In the genomic region with DNA sequence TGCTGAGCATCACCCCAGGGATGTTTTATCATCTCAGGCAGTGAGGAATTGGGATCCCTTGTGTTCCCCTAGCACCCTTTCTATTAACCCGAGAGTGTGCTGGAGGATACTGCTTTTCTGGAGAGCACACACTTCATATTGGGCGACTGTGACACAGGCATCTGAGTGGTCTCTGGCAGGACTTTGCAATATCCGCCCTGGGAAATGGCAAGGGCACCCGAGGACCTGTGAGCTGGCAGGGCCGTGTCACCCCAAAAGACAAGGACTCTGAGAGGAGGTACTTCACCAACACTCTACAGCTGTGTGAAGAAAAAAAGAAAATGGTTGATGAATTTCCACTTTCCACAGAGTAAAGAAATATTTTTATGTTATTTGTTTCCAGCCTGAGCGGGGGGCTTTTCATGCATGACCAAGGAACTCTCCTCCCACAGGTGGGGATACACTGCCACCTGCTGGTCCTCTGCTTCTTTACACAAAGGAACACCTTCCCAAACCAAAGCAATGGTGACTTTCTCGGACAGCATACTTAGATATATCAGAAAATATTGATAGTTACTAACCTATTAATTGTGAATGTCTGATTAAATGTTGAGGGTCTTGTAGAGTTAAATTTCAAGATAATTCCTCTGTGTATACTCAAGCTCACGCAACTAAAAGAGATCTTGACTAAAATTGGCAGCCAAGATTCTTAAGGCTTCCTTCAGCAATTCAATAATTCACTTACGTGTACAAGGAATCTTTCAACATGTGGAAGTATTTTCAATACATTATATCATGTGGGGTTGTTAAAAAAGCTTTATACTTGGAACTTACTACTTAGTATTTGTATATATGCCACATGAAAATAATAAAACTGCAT, we compare ENCODE assay signal across 8 cellular contexts.
DNase-seq lines count a peak whose midpoint lies in the region; ATAC-seq, FAIRE-seq and TF ChIP-seq lines count a peak whose summit lies in the region.

No MANE protein-coding gene starts in this region.

- no peak overlapping the region for H3K4me3 ChIP-seq in Loucy (ENCODE audit: low read length, poor library complexity, severe bottlenecking)
- no peak overlapping the region for H3K4me3 ChIP-seq in SU-DHL-6 (ENCODE audit: insufficient read depth, low read length, poor library complexity, severe bottlenecking)

- DNase-seq in DMS53 treated with DMSO at 0.1 percent for 48 hours (lab: John Stamatoyannopoulos, UW; ENCODE audit: unreplicated experiment) (peak; percentile 18), hypothalamus (lab: John Stamatoyannopoulos, UW) (peak in 34 of 51 donors; percentile 6 to 73 (median 38)), substantia nigra (lab: John Stamatoyannopoulos, UW) (peak in 31 of 49 donors; percentile 10 to 71 (median 33)), HTR-8/SVneo (ENCODE audit: insufficient read length, low spot score) (no peak)

- H3K27me3 ChIP-seq in Loucy (ENCODE audit: insufficient read depth, low read length, poor library complexity, severe bottlenecking) (no peaks in the 10 kb centered on the region), SU-DHL-6 (ENCODE audit: low read length) (no peaks in the 10 kb centered on the region)

- H3K9me2 ChIP-seq in Loucy (replicated peaks; ENCODE audit: low read depth, low read length), result no peaks in the 10 kb centered on the region
- no peaks in the 10 kb centered on the region for H3K9me2 ChIP-seq in SU-DHL-6 (replicated peaks; ENCODE audit: insufficient read depth, low read length)

- H3K4me2 ChIP-seq in Loucy (ENCODE audit: low read depth, low read length, poor library complexity, severe bottlenecking) (no peak overlapping the region), SU-DHL-6 (ENCODE audit: low read depth, low read length, poor library complexity, severe bottlenecking) (no peak overlapping the region)

- H3F3A ChIP-seq in Loucy (ENCODE audit: low read depth), result no peaks in the 10 kb centered on the region
- H3F3A ChIP-seq in SU-DHL-6 (ENCODE audit: insufficient read depth), result no peaks in the 10 kb centered on the region

- no peak for FAIRE-seq in HTR-8/SVneo (lab: Jason Lieb, UNC)

- ATAC-seq in GM19351 (IDR thresholded peaks at IDR 0.05; ENCODE audit: unreplicated experiment), result peak; percentile 40
- ATAC-seq in GM18873 (IDR thresholded peaks at IDR 0.05; ENCODE audit: low FRiP score, unreplicated experiment), result no peak

- H4K20me1 ChIP-seq in Loucy (ENCODE audit: insufficient read depth, low read length, poor library complexity, severe bottlenecking) (no peaks in the 10 kb centered on the region), SU-DHL-6 (ENCODE audit: low read depth, low read length) (no peaks in the 10 kb centered on the region)

- H3K79me2 ChIP-seq in Loucy (ENCODE audit: insufficient read depth, low read length) (no peaks in the 10 kb centered on the region), SU-DHL-6 (ENCODE audit: insufficient read depth, low read length) (no peaks in the 10 kb centered on the region)

- H3K27ac ChIP-seq in SU-DHL-6 (ENCODE audit: low read depth, low read length), result no peak overlapping the region
- H3K27ac ChIP-seq in substantia nigra (ENCODE audit: low read depth, low read length, poor library complexity, severe bottlenecking), result no peak overlapping the region

- TF ChIP-seq CTCF in Loucy (conservative IDR thresholded peaks at IDR 0.05; ENCODE audit: low read length) (peak; percentile 86), SU-DHL-6 (IDR thresholded peaks at IDR 0.05; ENCODE audit: insufficient read depth, low read length, poor library complexity, severe bottlenecking) (peak; percentile 61)

- H2AFZ ChIP-seq in Loucy (ENCODE audit: low read length), result no peak overlapping the region
- no peak overlapping the region for H2AFZ ChIP-seq in SU-DHL-6 (ENCODE audit: low read depth, low read length, severe bottlenecking)

- no peaks in the 10 kb centered on the region for H3K9me3 ChIP-seq in Loucy (ENCODE audit: insufficient read depth, low read depth, low read length)
- no peaks in the 10 kb centered on the region for H3K9me3 ChIP-seq in SU-DHL-6 (ENCODE audit: insufficient read depth, low read length)

- H3K4me1 ChIP-seq in Loucy (ENCODE audit: insufficient read depth, low read length, poor library complexity, severe bottlenecking), result no peaks in the 10 kb centered on the region

- H3K36me3 ChIP-seq in Loucy (ENCODE audit: insufficient read depth, low read length) (no peaks in the 10 kb centered on the region), SU-DHL-6 (ENCODE audit: low read length) (no peaks in the 10 kb centered on the region)

- H3K9ac ChIP-seq in Loucy (ENCODE audit: low read depth, low read length, poor library complexity, severe bottlenecking) (no peak overlapping the region), SU-DHL-6 (ENCODE audit: low read length) (no peak overlapping the region)
